In the genomic region with DNA sequence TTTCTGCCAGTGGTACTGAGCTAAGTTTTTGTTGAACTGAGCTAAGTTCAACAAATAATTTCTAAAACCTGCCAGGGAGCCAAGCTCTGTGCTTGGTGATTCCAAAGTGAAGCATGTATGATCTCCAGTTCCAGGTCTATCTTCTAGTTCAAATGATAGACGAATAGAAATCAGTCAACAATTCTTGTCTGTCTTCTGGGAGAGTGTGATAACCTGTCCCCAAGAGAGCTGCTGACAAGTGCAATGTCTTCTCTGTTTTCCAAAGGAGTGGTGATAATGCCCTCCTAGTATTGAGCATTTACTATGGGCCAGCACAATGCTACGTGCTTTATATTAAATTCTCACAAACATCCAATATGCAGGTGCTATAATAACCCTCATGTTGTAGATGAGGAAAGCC, we compare ENCODE assay signal across 14 cellular contexts. TPM values are rescaled to one million over a fixed set of nuclear protein-coding genes. Genes with fewer than 3 reads are reported as not detected.
DNase-seq lines count a peak whose midpoint lies in the region; TF ChIP-seq lines count a peak whose summit lies in the region.
"Had no signal": no experiment of that assay in that cellular context is flagged by ENCODE, and none has a peak within 500 bp of the region (broad histone marks: within the 10 kb centered on the region; RNA-seq: fewer than 3 reads in every experiment).

No MANE protein-coding gene starts in this region.

- no peak for TF ChIP-seq POLR2A in esophagus muscularis mucosa (IDR thresholded peaks at IDR 0.05; ENCODE audit: low read depth)

- H3K27ac ChIP-seq in esophagus muscularis mucosa (replicated peaks in 1 of 4) (peak overlapping the region; percentile 82 to 100 (median 98)), rectal smooth muscle tissue (ENCODE audit: low read depth, low read length) (peak overlapping the region; percentile 12), mesendoderm (ENCODE audit: low read depth, low read length) (no peak overlapping the region)
- H3K27ac ChIP-seq: C4-2B had no signal

- peak; percentile 60 for DNase-seq in OCI-M1 (lab: John Stamatoyannopoulos, UW)
- DNase-seq in esophagus muscularis mucosa (ENCODE audit: extremely low spot score), result no peak
- DNase-seq in mesendoderm, result no peak
- no peak for DNase-seq in germinal center (ENCODE audit: low spot score)
- no peak for DNase-seq in activated CD4-positive, alpha-beta T cell treated with anti-CD3 and anti-CD28 coated beads, Interleukin-2, amount 50 U/mL, for 48 hours
- DNase-seq: DND-41, MM.1S, NCI-H1092 treated with DMSO at 0.1 percent for 48 hours, NCI-H2081 treated with DMSO at 0.1 percent for 48 hours, NCI-H510A treated with DMSO at 0.1 percent for 48 hours, NCI-H82 had no signal

- peak overlapping the region in 2 of 5 experiments; percentile 15 to 49 for H3K4me3 Mint-ChIP-seq in brain

- peaks cover 37% of the 10 kb centered on the region for H3K36me3 Mint-ChIP-seq in brain

- H2BK15ac ChIP-seq in mesendoderm (replicated peaks; ENCODE audit: low read depth), result no peak overlapping the region

- H3K79me1 ChIP-seq in mesendoderm (ENCODE audit: low read length), result no peaks in the 10 kb centered on the region

- H3K4ac ChIP-seq in mesendoderm (ENCODE audit: low read depth, low read length), result no peak overlapping the region

- H2BK5ac ChIP-seq in mesendoderm (ENCODE audit: low read length), result no peak overlapping the region

- H3K9ac ChIP-seq in rectal smooth muscle tissue (ENCODE audit: low read length), result no peak overlapping the region
- H3K9ac ChIP-seq in mesendoderm (ENCODE audit: low read length), result no peak overlapping the region

- H3K4me1 Mint-ChIP-seq in brain, result peaks cover 94% of the 10 kb centered on the region

- no peak for TF ChIP-seq EP300 in esophagus muscularis mucosa (IDR thresholded peaks at IDR 0.05)

- no peak overlapping the region for H2BK120ac ChIP-seq in mesendoderm (ENCODE audit: low read depth, low read length)

- H2AK5ac ChIP-seq in mesendoderm (ENCODE audit: low read length), result no peak overlapping the region

- peak overlapping the region in 3 of 5 experiments; percentile 59 to 92 (median 87) for H3K27ac Mint-ChIP-seq in brain

- H3K4me3 ChIP-seq in esophagus muscularis mucosa, result no peak overlapping the region
- no peak overlapping the region for H3K4me3 ChIP-seq in rectal smooth muscle tissue (ENCODE audit: low read length)
- H3K4me3 ChIP-seq in mesendoderm (ENCODE audit: low read length), result no peak overlapping the region

- no peaks in the 10 kb centered on the region for H3K79me2 ChIP-seq in mesendoderm (ENCODE audit: control insufficient read depth, insufficient read depth, low read length)

- no peak overlapping the region for H3K4me2 ChIP-seq in mesendoderm (ENCODE audit: low read length)

- H3K9me3 Mint-ChIP-seq in brain, result no peaks in the 10 kb centered on the region

- intact Hi-C loops in esophagus muscularis mucosa (cut with DNase I), result loop anchor here (10.0 kb wide), 1 partner anchor 213 kb away; a partner anchor contains a TSS

- peaks cover 70 to 89% (median 84%) of the 10 kb centered on the region in 4 donors for H3K4me1 ChIP-seq in esophagus muscularis mucosa
- peaks cover 24% of the 10 kb centered on the region for H3K4me1 ChIP-seq in rectal smooth muscle tissue (ENCODE audit: control insufficient read depth, insufficient read depth, low read length)
- H3K4me1 ChIP-seq in mesendoderm (ENCODE audit: control insufficient read depth, low read depth, low read length), result peaks cover 8% of the 10 kb centered on the region

- H3K56ac ChIP-seq in mesendoderm (ENCODE audit: low read length), result no peak overlapping the region

- H4K5ac ChIP-seq in mesendoderm (ENCODE audit: low read length), result no peak overlapping the region

- no peak overlapping the region for H3K23ac ChIP-seq in mesendoderm (ENCODE audit: low read length)

- TF ChIP-seq CTCF in brain (conservative IDR thresholded peaks at IDR 0.05), result no peak
- TF ChIP-seq CTCF in esophagus muscularis mucosa (IDR thresholded peaks at IDR 0.05), result no peak

- H4K8ac ChIP-seq in mesendoderm (ENCODE audit: low read depth, low read length), result no peak overlapping the region

- no peaks in the 10 kb centered on the region for H3K27me3 Mint-ChIP-seq in brain

- H3K18ac ChIP-seq in mesendoderm (ENCODE audit: low read length), result no peak overlapping the region

- WGBS in esophagus muscularis mucosa, result 93% methylated on average over 2 of the region's 2 CpGs
- WGBS in mesendoderm (ENCODE audit: extremely low coverage, insufficient coverage, low lambda C conversion rate), result no CpG with 5 or more reads among the region's 2 CpGs

- H3K27me3 ChIP-seq in esophagus muscularis mucosa (no peaks in the 10 kb centered on the region), rectal smooth muscle tissue (ENCODE audit: control insufficient read depth, insufficient read depth, low read length) (no peaks in the 10 kb centered on the region), mesendoderm (ENCODE audit: insufficient read depth, low read length, poor library complexity) (no peaks in the 10 kb centered on the region)

- H3K9me3 ChIP-seq in esophagus muscularis mucosa, result no peaks in the 10 kb centered on the region

- H3K36me3 ChIP-seq in esophagus muscularis mucosa (no peaks in the 10 kb centered on the region), rectal smooth muscle tissue (ENCODE audit: control insufficient read depth, insufficient read depth, low read length) (no peaks in the 10 kb centered on the region), mesendoderm (ENCODE audit: control insufficient read depth, insufficient read depth, low read length) (no peaks in the 10 kb centered on the region)

RNA-seq across cellular contexts. Expression of a gene that starts 10.2 kb away (rescaled TPM):
- 44.0 TPM for polyA plus RNA-seq in brain (ENCODE audit: insufficient read depth, low read depth, low replicate concordance)
- 100 to 1,000 TPM; 198 to 292 (median 226) TPM for total RNA-seq in esophagus muscularis mucosa
- 4.7 TPM for polyA plus RNA-seq in mesendoderm (2013, experiment 1 of 2)
- 4.4 TPM for polyA plus RNA-seq in mesendoderm (2013, experiment 2 of 2)
